Comparison of ENCODE assay signal across 9 cellular contexts in genomic region chr9:113350338-113350672, GRCh38. TPM values are rescaled to one million over a fixed set of nuclear protein-coding genes. Genes with fewer than 3 reads are reported as not detected.
DNase-seq lines count a peak whose midpoint lies in the region; ATAC-seq, FAIRE-seq and TF ChIP-seq lines count a peak whose summit lies in the region.
"Had no signal": no experiment of that assay in that cellular context is flagged by ENCODE, and none has a peak within 500 bp of the region (broad histone marks: within the 10 kb centered on the region; RNA-seq: fewer than 3 reads in every experiment).

No MANE protein-coding gene starts in this region.

- TF ChIP-seq EP300 in HepG2 (IDR thresholded peaks at IDR 0.05; ENCODE audit: low read depth in 2 of 2, low read length in 2 of 2) (no peak), HepG2 (CRISPR knock-in tag; IDR thresholded peaks at IDR 0.05; ENCODE audit: borderline replicate concordance) (no peak)

- no peak for TF ChIP-seq RAD21 in HepG2 (CRISPR knock-in tag; IDR thresholded peaks at IDR 0.05)

- POLR2A ChIA-PET in HepG2 (lab: Yijun Ruan, JAX): interaction anchor here (1.1 to 2.9 kb wide), 3 partner anchors 10 to 60 kb away, joined by 4 to 14 read pairs (median 5); partner anchors contain the start of genes C9orf43, POLE3 and WDR31
- POLR2A ChIA-PET in activated CD8-positive, alpha-beta T cell treated with anti-CD3 and anti-CD28 coated beads, Interleukin-2, amount 10 ng/mL, durations not matched to agents 7 days and 5 days (lab: Charles Lee): interaction anchor here (1.1 to 2.3 kb wide), 5 partner anchors 10 to 75 kb away, joined by 4 to 14 read pairs (median 8); partner anchors contain the start of genes ALAD, C9orf43, CDC26 and HDHD3

- FAIRE-seq in HepG2 (lab: Jason Lieb, UNC): no peak

- no peaks in the 10 kb centered on the region for H3K36me3 ChIP-seq in HepG2 (replicated peaks in 1 of 2; ENCODE audit: control insufficient read depth in 1 of 2, insufficient read depth in 2 of 2, low read length in 2 of 2)
- no peaks in the 10 kb centered on the region for H3K36me3 ChIP-seq in right lobe of liver
- H3K36me3 ChIP-seq in lung (ENCODE audit: control insufficient read depth in 2 of 2, insufficient read depth in 2 of 2, low read length in 2 of 2): no peaks in the 10 kb centered on the region

- 32% methylated on average over 7 of the region's 7 CpGs for WGBS in HepG2 (ENCODE audit: low lambda C conversion rate)
- WGBS in right lobe of liver (ENCODE audit: insufficient coverage, low coverage, low lambda C conversion rate, missing lambda C conversion rate): 30% methylated on average over 6 of the region's 7 CpGs
- WGBS in lung, 2 donors: 7 to 13% methylated on average over 7 of the region's 7 CpGs

- peaks cover 39% of the 10 kb centered on the region for H3K4me1 ChIP-seq in HepG2 (ENCODE audit: insufficient read depth, low read length)
- H3K4me1 ChIP-seq in right lobe of liver: peaks cover 0 to 5% (median 0%) of the 10 kb centered on the region in 4 donors
- H3K4me1 ChIP-seq in lung (ENCODE audit: control insufficient read depth in 2 of 2, insufficient read depth in 2 of 2, low read length in 2 of 2): peaks cover 0 to 2% of the 10 kb centered on the region in 2 donors

- H3K36me3 Mint-ChIP-seq in activated CD8-positive, alpha-beta T cell treated with anti-CD3 and anti-CD28 coated beads, Interleukin-2, amount 10 ng/mL, durations not matched to agents 7 days and 5 days (ENCODE audit: low read depth): no peaks in the 10 kb centered on the region

- H3K79me2 ChIP-seq in HepG2 (ENCODE audit: insufficient read depth, low read length): no peaks in the 10 kb centered on the region

- no peak overlapping the region for H3K9ac ChIP-seq in HepG2 (ENCODE audit: insufficient read depth, low read depth, low read length)

- no TSS peak for BruUV-seq in HepG2 (replicated peaks; lab: Mats Ljungman, UMichigan)

- H3K9me3 Mint-ChIP-seq in activated CD8-positive, alpha-beta T cell treated with anti-CD3 and anti-CD28 coated beads, Interleukin-2, amount 10 ng/mL, durations not matched to agents 7 days and 5 days (ENCODE audit: insufficient read depth): no peaks in the 10 kb centered on the region

- no peak for ATAC-seq in HepG2
- ATAC-seq in right lobe of liver: no peak
- ATAC-seq in activated CD8-positive, alpha-beta T cell treated with anti-CD3 and anti-CD28 coated beads, Interleukin-2, amount 10 ng/mL, durations not matched to agents 7 days and 5 days: peak; percentile 2
- peak; percentile 34 for ATAC-seq in lung (ENCODE audit: insufficient read depth, low FRiP score)
- ATAC-seq in HG03139 (IDR thresholded peaks at IDR 0.05; ENCODE audit: unreplicated experiment): no peak
- ATAC-seq in GM18498 (IDR thresholded peaks at IDR 0.05; ENCODE audit: unreplicated experiment): no peak

- peak overlapping the region; percentile 48 for H3K27ac Mint-ChIP-seq in activated CD8-positive, alpha-beta T cell treated with anti-CD3 and anti-CD28 coated beads, Interleukin-2, amount 10 ng/mL, durations not matched to agents 7 days and 5 days

- H3K27me3 ChIP-seq in HepG2 (ENCODE audit: control insufficient read depth in 1 of 2, insufficient read depth in 2 of 2, low read length in 2 of 2): peaks cover 0 to 32% of the 10 kb centered on the region in 2 experiments; a peak in 3 of 5 replicates
- no peaks in the 10 kb centered on the region for H3K27me3 ChIP-seq in right lobe of liver
- no peaks in the 10 kb centered on the region for H3K27me3 ChIP-seq in lung (ENCODE audit: control insufficient read depth, insufficient read depth)

- peak overlapping the region; percentile 87 for H3K4me2 ChIP-seq in HepG2 (ENCODE audit: low read depth, low read length)

- intact Hi-C loops in HepG2 (cut with micrococcal nuclease; ENCODE audit: unreplicated experiment) (no loop called here), right lobe of liver (cut with DNase I) (no loop called here)

- in situ Hi-C loops in HepG2 (cut with HindIII; ENCODE audit: extremely low pct_ligation_motif_present, low pct_unique_long_range_greater_than_20kb): loop anchor here (5.0 kb wide), 1 partner anchor 52 kb away; the partner anchor contains the start of gene ALAD

- H3K4me3 ChIP-seq in HepG2 (replicated peaks in 1 of 3; ENCODE audit: insufficient read depth in 1 of 3, low read depth in 2 of 3, low read length in 3 of 3): peak overlapping the region in 1 of 3 experiments; percentile 73; a peak in 1 of 6 replicates
- no peak overlapping the region for H3K4me3 ChIP-seq in right lobe of liver
- no peak overlapping the region for H3K4me3 ChIP-seq in lung

- no peak for DNase-seq in HepG2 (ENCODE audit: low spot score)
- no peak for DNase-seq in right lobe of liver
- peak; percentile 27 for DNase-seq in activated CD8-positive, alpha-beta T cell treated with anti-CD3 and anti-CD28 coated beads, Interleukin-2, amount 10 ng/mL, durations not matched to agents 7 days and 5 days
- DNase-seq in lung (ENCODE audit: low spot score): no peak
- no peak for DNase-seq in H4 (ENCODE audit: low spot score)
- DNase-seq in stimulated activated naive CD4-positive, alpha-beta T cell treated with Interleukin-2 at 50 U/mL for 16 hours (lab: John Stamatoyannopoulos, UW): no peak

- CTCF ChIA-PET in HepG2 (lab: Yijun Ruan, JAX; ENCODE audit: low intra/inter-chr PET ratio, low total read pairs): no interaction called here
- CTCF ChIA-PET in activated CD8-positive, alpha-beta T cell treated with anti-CD3 and anti-CD28 coated beads, Interleukin-2, amount 10 ng/mL, durations not matched to agents 7 days and 5 days (lab: Charles Lee): interaction anchor here (1.4 to 3.7 kb wide), 6 partner anchors 8 to 241 kb away, joined by 3 to 16 read pairs (median 11); partner anchors contain the start of genes ALAD, CDC26, PRPF4 and WDR31

- no peaks in the 10 kb centered on the region for H4K20me1 ChIP-seq in HepG2 (ENCODE audit: insufficient read depth, low read length)

- H2AFZ ChIP-seq in HepG2 (ENCODE audit: low read length): no peak overlapping the region

- no peaks in the 10 kb centered on the region for H3K27me3 Mint-ChIP-seq in activated CD8-positive, alpha-beta T cell treated with anti-CD3 and anti-CD28 coated beads, Interleukin-2, amount 10 ng/mL, durations not matched to agents 7 days and 5 days (ENCODE audit: low read depth)

- TF ChIP-seq CTCF in HepG2 (CRISPR knock-in tag; IDR thresholded peaks at IDR 0.05) (no peak), right lobe of liver (IDR thresholded peaks at IDR 0.05) (no peak), lung (IDR thresholded peaks at IDR 0.05; ENCODE audit: control extremely low read depth, extremely low read depth) (no peak)

- peaks cover 30% of the 10 kb centered on the region for H3K4me1 Mint-ChIP-seq in activated CD8-positive, alpha-beta T cell treated with anti-CD3 and anti-CD28 coated beads, Interleukin-2, amount 10 ng/mL, durations not matched to agents 7 days and 5 days (ENCODE audit: low read depth)

- H3K9me3 ChIP-seq in HepG2 (ENCODE audit: low read length): no peaks in the 10 kb centered on the region
- no peaks in the 10 kb centered on the region for H3K9me3 ChIP-seq in right lobe of liver
- H3K9me3 ChIP-seq in lung (ENCODE audit: control insufficient read depth in 2 of 2, insufficient read depth in 1 of 2, low read length in 1 of 2): no peaks in the 10 kb centered on the region

- TF ChIP-seq POLR2A in HepG2 (IDR thresholded peaks at IDR 0.05; ENCODE audit: insufficient read depth in 1 of 2, low read depth in 2 of 2, low read length in 2 of 2) (no peak), right lobe of liver (IDR thresholded peaks at IDR 0.05) (no peak)

- H3K27ac ChIP-seq in HepG2 (ENCODE audit: extremely low read length, insufficient read depth, low read length) (no peak overlapping the region), right lobe of liver (no peak overlapping the region), lung (ENCODE audit: low read depth in 1 of 2, low read length in 1 of 2) (no peak overlapping the region)

- peak overlapping the region; percentile 78 for H3K4me3 Mint-ChIP-seq in activated CD8-positive, alpha-beta T cell treated with anti-CD3 and anti-CD28 coated beads, Interleukin-2, amount 10 ng/mL, durations not matched to agents 7 days and 5 days

RNA-seq across cellular contexts. Expression of gene BSPRY, which starts 1.0 kb away (rescaled TPM):
- total RNA-seq in HepG2 (2016; rRNA removed; fragmentation: Illumina TruSeq; extraction: Trizol) (0.09 and 0.13 TPM in 2 replicates), right lobe of liver (1 to 10 TPM in 2 of 6 experiments, under 1 TPM in 4; 0.24 to 1.4 (median 0.78) TPM), lung (10 to 100 TPM in 1 of 2 donors, 1 to 10 TPM in 1; 8.8 to 12.7 TPM)
- 0.09 TPM in 1 of 2 replicates, not detected in the other for total RNA-seq in HepG2 (2016; cell fraction: cytosol; rRNA removed; fragmentation: Illumina TruSeq; extraction: Trizol; ENCODE audit: low read depth)
- 0.17 and 0.18 TPM in 2 replicates for total RNA-seq in HepG2 (2016; cell fraction: insoluble cytoplasmic fraction; rRNA removed; fragmentation: Illumina TruSeq; extraction: Trizol)
- 0.06 and 0.21 TPM in 2 replicates for total RNA-seq in HepG2 (2016; cell fraction: membrane; rRNA removed; fragmentation: Illumina TruSeq; extraction: Trizol)
- total RNA-seq in HepG2 (2016; cell fraction: nucleus; rRNA removed; fragmentation: Illumina TruSeq; extraction: Trizol): 0.19 and 0.22 TPM in 2 replicates
- polyA plus RNA-seq in HepG2 (2011; rRNA removed) (0.26 and 0.37 TPM in 2 replicates), lung (10 to 100 TPM in 1 of 2 donors, 1 to 10 TPM in 1; 9.2 to 12.7 TPM)
- polyA plus RNA-seq in HepG2 (2011; cell fraction: cytosol; rRNA removed): 0.31 and 0.40 TPM in 2 replicates
- polyA plus RNA-seq in HepG2 (2011; cell fraction: nucleus; rRNA removed): 0.53 and 0.57 TPM in 2 replicates
- polyA plus RNA-seq in HepG2 (2012): 0.20 and 0.25 TPM in 2 replicates
- polyA plus RNA-seq in HepG2 (2016; cell fraction: cytosol; fragmentation: Illumina TruSeq; extraction: Trizol; ENCODE audit: low read depth): 0.07 and 0.14 TPM in 2 replicates
- 0.10 TPM in 1 of 2 replicates, not detected in the other for polyA plus RNA-seq in HepG2 (2016; cell fraction: insoluble cytoplasmic fraction; fragmentation: Illumina TruSeq; extraction: Trizol; ENCODE audit: low read depth)
- polyA plus RNA-seq in HepG2 (2016; cell fraction: membrane; fragmentation: Illumina TruSeq; extraction: Trizol; ENCODE audit: low read depth): 0.08 and 0.09 TPM in 2 replicates
- polyA plus RNA-seq in HepG2 (2016; cell fraction: nucleus; fragmentation: Illumina TruSeq; extraction: Trizol; ENCODE audit: insufficient read depth, low read depth): 0.47 TPM in 1 of 2 replicates, not detected in the other
- polyA minus RNA-seq in HepG2 (2011; rRNA and poly(A)+ RNA removed; ENCODE audit: low replicate concordance): 0.12 TPM in 1 of 2 replicates, not detected in the other
- not detected in 2 replicates for polyA minus RNA-seq in HepG2 (2011; cell fraction: cytosol; rRNA and poly(A)+ RNA removed)
- polyA minus RNA-seq in HepG2 (2011; cell fraction: nucleus; rRNA and poly(A)+ RNA removed): 0.25 TPM in 1 of 2 replicates, not detected in the other
- total RNA-seq in activated CD8-positive, alpha-beta T cell treated with anti-CD3 and anti-CD28 coated beads, Interleukin-2, amount 10 ng/mL, durations not matched to agents 7 days and 5 days: 1 to 10 TPM; 4.0 to 4.4 TPM
- total RNA-seq in H4 (2014; rRNA removed; shearing (Covaris generic)): not detected in 2 replicates

RNA-seq across cellular contexts. Expression of gene WDR31, which starts 10.2 kb away (rescaled TPM):
- total RNA-seq in HepG2 (2016; rRNA removed; fragmentation: Illumina TruSeq; extraction: Trizol) (0.33 and 0.56 TPM in 2 replicates), right lobe of liver (1 to 10 TPM in 5 of 6 experiments, under 1 TPM in 1; 0.81 to 3.5 (median 1.7) TPM), lung (1 to 10 TPM; 6.2 to 7.0 TPM)
- 0.18 and 0.30 TPM in 2 replicates for total RNA-seq in HepG2 (2016; cell fraction: cytosol; rRNA removed; fragmentation: Illumina TruSeq; extraction: Trizol; ENCODE audit: low read depth)
- total RNA-seq in HepG2 (2016; cell fraction: insoluble cytoplasmic fraction; rRNA removed; fragmentation: Illumina TruSeq; extraction: Trizol): 0.54 and 0.80 TPM in 2 replicates
- 0.40 and 0.72 TPM in 2 replicates for total RNA-seq in HepG2 (2016; cell fraction: membrane; rRNA removed; fragmentation: Illumina TruSeq; extraction: Trizol)
- 0.34 and 0.44 TPM in 2 replicates for total RNA-seq in HepG2 (2016; cell fraction: nucleus; rRNA removed; fragmentation: Illumina TruSeq; extraction: Trizol)
- polyA plus RNA-seq in HepG2 (2011; rRNA removed) (1.6 and 1.7 TPM in 2 replicates), lung (1 to 10 TPM; 1.8 TPM)
- 0.60 and 0.77 TPM in 2 replicates for polyA plus RNA-seq in HepG2 (2011; cell fraction: cytosol; rRNA removed)
- polyA plus RNA-seq in HepG2 (2011; cell fraction: nucleus; rRNA removed): 0.61 and 0.93 TPM in 2 replicates
- polyA plus RNA-seq in HepG2 (2012): 1.1 and 1.4 TPM in 2 replicates
- 0.19 and 0.37 TPM in 2 replicates for polyA plus RNA-seq in HepG2 (2016; cell fraction: cytosol; fragmentation: Illumina TruSeq; extraction: Trizol; ENCODE audit: low read depth)
- 0.87 and 0.93 TPM in 2 replicates for polyA plus RNA-seq in HepG2 (2016; cell fraction: insoluble cytoplasmic fraction; fragmentation: Illumina TruSeq; extraction: Trizol; ENCODE audit: low read depth)
- polyA plus RNA-seq in HepG2 (2016; cell fraction: membrane; fragmentation: Illumina TruSeq; extraction: Trizol; ENCODE audit: low read depth): 0.65 and 0.72 TPM in 2 replicates
- 0.37 and 1.1 TPM in 2 replicates for polyA plus RNA-seq in HepG2 (2016; cell fraction: nucleus; fragmentation: Illumina TruSeq; extraction: Trizol; ENCODE audit: insufficient read depth, low read depth)
- 9.1 and 17.4 TPM in 2 replicates for polyA minus RNA-seq in HepG2 (2011; rRNA and poly(A)+ RNA removed; ENCODE audit: low replicate concordance)
- polyA minus RNA-seq in HepG2 (2011; cell fraction: cytosol; rRNA and poly(A)+ RNA removed): 1.7 and 2.4 TPM in 2 replicates
- polyA minus RNA-seq in HepG2 (2011; cell fraction: nucleus; rRNA and poly(A)+ RNA removed): 0.90 and 1.2 TPM in 2 replicates
- total RNA-seq in activated CD8-positive, alpha-beta T cell treated with anti-CD3 and anti-CD28 coated beads, Interleukin-2, amount 10 ng/mL, durations not matched to agents 7 days and 5 days: under 1 TPM; 0.47 to 0.92 TPM
- 0.46 and 0.47 TPM in 2 replicates for total RNA-seq in H4 (2014; rRNA removed; shearing (Covaris generic))

RNA-seq across cellular contexts. Expression of gene HDHD3, which starts 26.5 kb away (rescaled TPM):
- total RNA-seq in HepG2 (2016; rRNA removed; fragmentation: Illumina TruSeq; extraction: Trizol) (23.0 and 23.1 TPM in 2 replicates), right lobe of liver (10 to 100 TPM; 36.5 to 70.5 (median 67.1) TPM), lung (10 to 100 TPM; 17.0 to 20.9 TPM)
- total RNA-seq in HepG2 (2016; cell fraction: cytosol; rRNA removed; fragmentation: Illumina TruSeq; extraction: Trizol; ENCODE audit: low read depth): 9.0 and 12.1 TPM in 2 replicates
- 24.5 and 26.6 TPM in 2 replicates for total RNA-seq in HepG2 (2016; cell fraction: insoluble cytoplasmic fraction; rRNA removed; fragmentation: Illumina TruSeq; extraction: Trizol)
- 14.8 and 21.9 TPM in 2 replicates for total RNA-seq in HepG2 (2016; cell fraction: membrane; rRNA removed; fragmentation: Illumina TruSeq; extraction: Trizol)
- 20.3 and 23.2 TPM in 2 replicates for total RNA-seq in HepG2 (2016; cell fraction: nucleus; rRNA removed; fragmentation: Illumina TruSeq; extraction: Trizol)
- polyA plus RNA-seq in HepG2 (2011; rRNA removed) (38.5 and 52.1 TPM in 2 replicates), lung (10 to 100 TPM; 17.0 to 21.1 TPM)
- 42.5 and 45.1 TPM in 2 replicates for polyA plus RNA-seq in HepG2 (2011; cell fraction: cytosol; rRNA removed)
- 48.3 and 66.3 TPM in 2 replicates for polyA plus RNA-seq in HepG2 (2011; cell fraction: nucleus; rRNA removed)
- polyA plus RNA-seq in HepG2 (2012): 22.4 and 28.2 TPM in 2 replicates
- 3.9 and 7.9 TPM in 2 replicates for polyA plus RNA-seq in HepG2 (2016; cell fraction: cytosol; fragmentation: Illumina TruSeq; extraction: Trizol; ENCODE audit: low read depth)
- polyA plus RNA-seq in HepG2 (2016; cell fraction: insoluble cytoplasmic fraction; fragmentation: Illumina TruSeq; extraction: Trizol; ENCODE audit: low read depth): 21.1 and 26.6 TPM in 2 replicates
- polyA plus RNA-seq in HepG2 (2016; cell fraction: membrane; fragmentation: Illumina TruSeq; extraction: Trizol; ENCODE audit: low read depth): 9.6 and 14.6 TPM in 2 replicates
- 59.1 and 62.1 TPM in 2 replicates for polyA plus RNA-seq in HepG2 (2016; cell fraction: nucleus; fragmentation: Illumina TruSeq; extraction: Trizol; ENCODE audit: insufficient read depth, low read depth)
- polyA minus RNA-seq in HepG2 (2011; rRNA and poly(A)+ RNA removed; ENCODE audit: low replicate concordance): 23.3 and 44.1 TPM in 2 replicates
- polyA minus RNA-seq in HepG2 (2011; cell fraction: cytosol; rRNA and poly(A)+ RNA removed): 15.5 and 15.6 TPM in 2 replicates
- 18.0 and 26.0 TPM in 2 replicates for polyA minus RNA-seq in HepG2 (2011; cell fraction: nucleus; rRNA and poly(A)+ RNA removed)
- 10 to 100 TPM; 14.0 to 15.3 TPM for total RNA-seq in activated CD8-positive, alpha-beta T cell treated with anti-CD3 and anti-CD28 coated beads, Interleukin-2, amount 10 ng/mL, durations not matched to agents 7 days and 5 days
- total RNA-seq in H4 (2014; rRNA removed; shearing (Covaris generic)): 13.8 and 14.5 TPM in 2 replicates

RNA-seq across cellular contexts. Expression of gene RNF183, which starts 47.1 kb away (rescaled TPM):
- total RNA-seq in HepG2 (2016; rRNA removed; fragmentation: Illumina TruSeq; extraction: Trizol): 0.13 TPM in 1 of 2 replicates, not detected in the other
- not detected in 2 replicates for total RNA-seq in HepG2 (2016; cell fraction: cytosol; rRNA removed; fragmentation: Illumina TruSeq; extraction: Trizol; ENCODE audit: low read depth)
- 0.13 TPM in 1 of 2 replicates, not detected in the other for total RNA-seq in HepG2 (2016; cell fraction: insoluble cytoplasmic fraction; rRNA removed; fragmentation: Illumina TruSeq; extraction: Trizol)
- total RNA-seq in HepG2 (2016; cell fraction: membrane; rRNA removed; fragmentation: Illumina TruSeq; extraction: Trizol): not detected in 2 replicates
- total RNA-seq in HepG2 (2016; cell fraction: nucleus; rRNA removed; fragmentation: Illumina TruSeq; extraction: Trizol): 0.68 TPM in 1 of 2 replicates, not detected in the other
- polyA plus RNA-seq in HepG2 (2011; rRNA removed): 6.5 and 7.3 TPM in 2 replicates
- polyA plus RNA-seq in HepG2 (2011; cell fraction: cytosol; rRNA removed): 3.8 and 4.0 TPM in 2 replicates
- polyA plus RNA-seq in HepG2 (2011; cell fraction: nucleus; rRNA removed): 31.3 and 36.2 TPM in 2 replicates
- 1.6 and 2.1 TPM in 2 replicates for polyA plus RNA-seq in HepG2 (2012)
- not detected in 2 replicates for polyA plus RNA-seq in HepG2 (2016; cell fraction: cytosol; fragmentation: Illumina TruSeq; extraction: Trizol; ENCODE audit: low read depth)
- not detected in 2 replicates for polyA plus RNA-seq in HepG2 (2016; cell fraction: insoluble cytoplasmic fraction; fragmentation: Illumina TruSeq; extraction: Trizol; ENCODE audit: low read depth)
- not detected in 2 replicates for polyA plus RNA-seq in HepG2 (2016; cell fraction: membrane; fragmentation: Illumina TruSeq; extraction: Trizol; ENCODE audit: low read depth)
- 0.61 and 0.64 TPM in 2 replicates for polyA plus RNA-seq in HepG2 (2016; cell fraction: nucleus; fragmentation: Illumina TruSeq; extraction: Trizol; ENCODE audit: insufficient read depth, low read depth)
- polyA minus RNA-seq in HepG2 (2011; rRNA and poly(A)+ RNA removed; ENCODE audit: low replicate concordance): 0.21 and 3.4 TPM in 2 replicates
- 1.2 and 1.3 TPM in 2 replicates for polyA minus RNA-seq in HepG2 (2011; cell fraction: cytosol; rRNA and poly(A)+ RNA removed)
- 1.9 and 3.5 TPM in 2 replicates for polyA minus RNA-seq in HepG2 (2011; cell fraction: nucleus; rRNA and poly(A)+ RNA removed)
- under 1 TPM in 1 of 6 experiments, not detected in 5; 0.27 TPM for total RNA-seq in right lobe of liver
- total RNA-seq in activated CD8-positive, alpha-beta T cell treated with anti-CD3 and anti-CD28 coated beads, Interleukin-2, amount 10 ng/mL, durations not matched to agents 7 days and 5 days: not detected
- total RNA-seq in lung: under 1 TPM; 0.25 to 0.88 TPM
- polyA plus RNA-seq in lung: 1 to 10 TPM in 1 of 2 donors, under 1 TPM in 1; 0.12 to 1.1 TPM
- not detected in 2 replicates for total RNA-seq in H4 (2014; rRNA removed; shearing (Covaris generic))
- total RNA-seq: mesenteric fat pad had no signal

RNA-seq across cellular contexts. Expression of gene ALAD, which starts 50.8 kb away (rescaled TPM):
- total RNA-seq in HepG2 (2016; rRNA removed; fragmentation: Illumina TruSeq; extraction: Trizol) (21.8 and 23.0 TPM in 2 replicates), right lobe of liver (100 to 1,000 TPM in 2 of 6 experiments, 10 to 100 TPM in 4; 35.3 to 140 (median 73.6) TPM), lung (10 to 100 TPM; 30.5 to 41.3 TPM)
- 5.0 and 5.9 TPM in 2 replicates for total RNA-seq in HepG2 (2016; cell fraction: cytosol; rRNA removed; fragmentation: Illumina TruSeq; extraction: Trizol; ENCODE audit: low read depth)
- total RNA-seq in HepG2 (2016; cell fraction: insoluble cytoplasmic fraction; rRNA removed; fragmentation: Illumina TruSeq; extraction: Trizol): 21.5 and 22.8 TPM in 2 replicates
- total RNA-seq in HepG2 (2016; cell fraction: membrane; rRNA removed; fragmentation: Illumina TruSeq; extraction: Trizol): 9.1 and 9.2 TPM in 2 replicates
- total RNA-seq in HepG2 (2016; cell fraction: nucleus; rRNA removed; fragmentation: Illumina TruSeq; extraction: Trizol): 16.1 and 20.0 TPM in 2 replicates
- polyA plus RNA-seq in HepG2 (2011; rRNA removed) (30.1 and 40.5 TPM in 2 replicates), lung (10 to 100 TPM; 22.5 to 26.6 TPM)
- polyA plus RNA-seq in HepG2 (2011; cell fraction: cytosol; rRNA removed): 15.7 and 16.1 TPM in 2 replicates
- polyA plus RNA-seq in HepG2 (2011; cell fraction: nucleus; rRNA removed): 75.9 and 98.7 TPM in 2 replicates
- polyA plus RNA-seq in HepG2 (2012): 48.3 and 58.9 TPM in 2 replicates
- 6.7 and 7.3 TPM in 2 replicates for polyA plus RNA-seq in HepG2 (2016; cell fraction: cytosol; fragmentation: Illumina TruSeq; extraction: Trizol; ENCODE audit: low read depth)
- 21.4 and 28.7 TPM in 2 replicates for polyA plus RNA-seq in HepG2 (2016; cell fraction: insoluble cytoplasmic fraction; fragmentation: Illumina TruSeq; extraction: Trizol; ENCODE audit: low read depth)
- 8.7 and 9.0 TPM in 2 replicates for polyA plus RNA-seq in HepG2 (2016; cell fraction: membrane; fragmentation: Illumina TruSeq; extraction: Trizol; ENCODE audit: low read depth)
- polyA plus RNA-seq in HepG2 (2016; cell fraction: nucleus; fragmentation: Illumina TruSeq; extraction: Trizol; ENCODE audit: insufficient read depth, low read depth): 44.4 and 47.1 TPM in 2 replicates
- polyA minus RNA-seq in HepG2 (2011; rRNA and poly(A)+ RNA removed; ENCODE audit: low replicate concordance): 22.4 and 56.5 TPM in 2 replicates
- 9.6 and 11.1 TPM in 2 replicates for polyA minus RNA-seq in HepG2 (2011; cell fraction: cytosol; rRNA and poly(A)+ RNA removed)
- 31.4 and 34.3 TPM in 2 replicates for polyA minus RNA-seq in HepG2 (2011; cell fraction: nucleus; rRNA and poly(A)+ RNA removed)
- total RNA-seq in activated CD8-positive, alpha-beta T cell treated with anti-CD3 and anti-CD28 coated beads, Interleukin-2, amount 10 ng/mL, durations not matched to agents 7 days and 5 days: 10 to 100 TPM; 26.0 to 30.7 TPM
- 6.3 and 6.5 TPM in 2 replicates for total RNA-seq in H4 (2014; rRNA removed; shearing (Covaris generic))

Comparison
In these comparisons a context has a peak if more than half of its experiments do, and no peak if none do; other contexts are left out.
1. ATAC-seq: peak in activated CD8-positive, alpha-beta T cell treated with anti-CD3 and anti-CD28 coated beads, Interleukin-2, amount 10 ng/mL, durations not matched to agents 7 days and 5 days (single experiment) and lung (single experiment); none in HepG2 (single experiment), right lobe of liver (0 of 4), HG03139 (single experiment) and GM18498 (single experiment).